21 cellular contexts compared by ENCODE assay signal in the genomic region with DNA sequence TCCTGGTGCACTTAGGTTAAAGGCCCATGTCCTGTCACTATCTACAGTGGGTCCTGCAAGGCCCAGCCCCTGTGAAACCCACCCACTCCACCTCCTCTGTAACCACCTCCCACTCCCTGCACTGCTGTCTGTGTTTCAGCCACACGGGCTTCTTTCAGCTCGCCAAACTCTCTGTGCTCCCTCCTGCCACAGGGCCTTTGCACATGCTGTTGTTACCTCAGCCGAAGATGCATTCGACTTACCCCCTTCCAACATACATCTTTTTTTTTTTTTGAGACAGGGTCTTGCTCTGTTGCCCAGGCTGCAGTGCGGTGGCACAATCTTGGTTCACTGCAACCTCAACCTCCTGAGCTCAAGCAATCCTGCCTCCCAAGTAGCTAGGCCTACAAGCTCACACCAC.
"Had no signal": no experiment of that assay in that cellular context is flagged by ENCODE, and none has a peak within 500 bp of the region (broad histone marks: within the 10 kb centered on the region; RNA-seq: fewer than 3 reads in every experiment).

No MANE protein-coding gene starts in this region.

- H3K4me3 Mint-ChIP-seq: activated CD8-positive, alpha-beta memory T cell treated with anti-CD3 and anti-CD28 coated beads, Interleukin-2, amount 10 ng/mL, durations not matched to agents 7 days and 5 days; activated naive CD4-positive, alpha-beta T cell treated with anti-CD3 and anti-CD28 coated beads, Interleukin-2, amount 50 U/mL, for 24 hours; activated T-cell treated with anti-CD3 and anti-CD28 coated beads, Interleukin-2, amount 50 U/mL, for 24 hours had no signal

- H3K4me3 ChIP-seq: body of pancreas, SJCRH30 had no signal

- H3K9me3 ChIP-seq: body of pancreas, SJCRH30, SK-N-SH had no signal

- DNase-seq: activated CD4-positive, alpha-beta T cell treated with anti-CD3 and anti-CD28 coated beads for 48 hours; activated CD4-positive, alpha-beta T cell treated with anti-CD3 and anti-CD28 coated beads, Interleukin-2, amount 50 U/mL, for 48 hours; activated CD4-positive, CD25-positive, alpha-beta regulatory T cell treated with anti-CD3 and anti-CD28 coated beads, Interleukin-2, amount 50 U/mL, for 72 hours; activated CD8-positive, alpha-beta memory T cell treated with anti-CD3 and anti-CD28 coated beads, Interleukin-2, amount 10 ng/mL, durations not matched to agents 7 days and 5 days; activated T-cell treated with anti-CD3 and anti-CD28 coated beads, Interleukin-2, amount 50 U/mL, for 24 hours; aorta; body of pancreas; central memory CD4-positive, alpha-beta T cell; Kasumi-1; KBM-7; NCI-H2029; NCI-H2107; NCI-H2171 treated with DMSO at 0.1 percent for 48 hours; NCI-H226; NCI-H526; NCI-H774; Right ventricle myocardium superior; SJCRH30; SK-N-SH had no signal

- H3K27me3 ChIP-seq: body of pancreas had no signal

- H3K36me3 Mint-ChIP-seq: activated CD8-positive, alpha-beta memory T cell treated with anti-CD3 and anti-CD28 coated beads, Interleukin-2, amount 10 ng/mL, durations not matched to agents 7 days and 5 days; activated naive CD4-positive, alpha-beta T cell treated with anti-CD3 and anti-CD28 coated beads, Interleukin-2, amount 50 U/mL, for 24 hours had no signal

- H3K27ac ChIP-seq: body of pancreas, SJCRH30 had no signal

- H3K27ac Mint-ChIP-seq: activated CD8-positive, alpha-beta memory T cell treated with anti-CD3 and anti-CD28 coated beads, Interleukin-2, amount 10 ng/mL, durations not matched to agents 7 days and 5 days; activated naive CD4-positive, alpha-beta T cell treated with anti-CD3 and anti-CD28 coated beads, Interleukin-2, amount 50 U/mL, for 24 hours; activated T-cell treated with anti-CD3 and anti-CD28 coated beads, Interleukin-2, amount 50 U/mL, for 24 hours had no signal

- H3K36me3 ChIP-seq: SJCRH30 had no signal

- H3K9ac ChIP-seq: SK-N-SH had no signal

- H3K9me3 Mint-ChIP-seq: activated naive CD4-positive, alpha-beta T cell treated with anti-CD3 and anti-CD28 coated beads, Interleukin-2, amount 50 U/mL, for 24 hours; activated T-cell treated with anti-CD3 and anti-CD28 coated beads, Interleukin-2, amount 50 U/mL, for 24 hours had no signal

- H3K4me2 ChIP-seq: SK-N-SH had no signal

- ATAC-seq: activated CD8-positive, alpha-beta memory T cell treated with anti-CD3 and anti-CD28 coated beads, Interleukin-2, amount 10 ng/mL, durations not matched to agents 7 days and 5 days; body of pancreas had no signal

- H3K4me1 ChIP-seq: body of pancreas had no signal

- FAIRE-seq: bronchial epithelial cell had no signal

- H3K4me1 Mint-ChIP-seq: activated CD8-positive, alpha-beta memory T cell treated with anti-CD3 and anti-CD28 coated beads, Interleukin-2, amount 10 ng/mL, durations not matched to agents 7 days and 5 days; activated naive CD4-positive, alpha-beta T cell treated with anti-CD3 and anti-CD28 coated beads, Interleukin-2, amount 50 U/mL, for 24 hours had no signal
